In the genomic region with DNA sequence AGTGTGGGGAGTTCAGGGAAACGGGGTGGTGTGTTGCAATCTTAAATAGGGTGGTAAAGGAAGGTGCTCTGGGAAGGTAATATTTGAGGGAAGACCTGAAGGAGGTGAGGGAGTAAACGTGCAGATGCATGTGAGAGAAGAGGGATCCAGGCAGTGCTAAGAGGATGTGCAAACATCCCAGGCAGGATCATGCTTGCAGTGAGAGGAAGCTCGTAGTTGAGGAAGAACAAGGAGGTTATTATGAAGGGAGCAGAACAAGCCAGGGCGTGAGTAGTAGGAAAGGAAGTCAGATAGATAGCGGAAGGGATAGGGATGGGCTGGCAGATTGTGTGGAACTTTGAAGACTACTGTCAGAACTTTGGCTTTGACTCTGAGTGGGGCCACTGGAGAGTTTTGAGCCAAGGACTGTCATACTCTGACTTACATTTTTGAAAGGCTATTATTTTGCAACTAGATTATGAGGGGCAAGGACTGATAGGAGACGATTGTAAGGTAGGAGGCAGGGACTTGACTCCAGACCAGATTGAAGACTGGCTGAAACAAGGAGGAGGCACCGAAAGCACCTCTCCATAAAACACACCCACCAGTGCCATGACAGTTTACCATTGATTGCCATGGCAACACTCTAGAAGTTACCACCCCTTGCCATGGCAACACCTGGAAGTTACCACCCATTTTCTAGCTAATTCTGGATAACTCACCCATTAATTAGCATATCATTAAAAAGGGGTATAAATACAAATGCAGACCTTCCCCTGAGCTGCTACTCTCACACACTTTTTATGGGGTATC, we compare ENCODE assay signal across 19 cellular contexts.
DNase-seq lines count a peak whose midpoint lies in the region; ATAC-seq, FAIRE-seq and TF ChIP-seq lines count a peak whose summit lies in the region.
"Had no signal": no experiment of that assay in that cellular context is flagged by ENCODE, and none has a peak within 500 bp of the region (broad histone marks: within the 10 kb centered on the region; RNA-seq: fewer than 3 reads in every experiment).

No MANE protein-coding gene starts in this region.

- H3K9ac ChIP-seq in K562 (ENCODE audit: insufficient read depth in 1 of 2, low read depth in 2 of 2, low read length in 2 of 2) (no peak overlapping the region), keratinocyte (ENCODE audit: control insufficient read depth, extremely low read depth, insufficient read depth, low read length) (peak overlapping the region; percentile 39)

- no TSS peak for BruUV-seq in K562 (replicated peaks; lab: Mats Ljungman, UMichigan)

- POLR2A ChIA-PET in CD8-positive, alpha-beta T cell (lab: Charles Lee) = no interaction called here
- POLR2A ChIA-PET in K562 (lab: Yijun Ruan, JAX) = interaction anchor here (1.0 to 1.4 kb wide), 2 partner anchors 11 to 15 kb away, joined by 3 to 7 read pairs; no protein-coding TSS in a partner anchor

- H3K4me1 ChIP-seq in CD8-positive, alpha-beta T cell (ENCODE audit: insufficient read depth, low read length) = peaks cover 27% of the 10 kb centered on the region
- H3K4me1 ChIP-seq in K562 (replicated peaks in 1 of 2; ENCODE audit: control insufficient read depth in 2 of 2, insufficient read depth in 2 of 2, low read length in 2 of 2) (no peaks in the 10 kb centered on the region; a peak in 1 of 5 replicates), keratinocyte (ENCODE audit: control insufficient read depth, extremely low read depth, insufficient read depth, low read length) (peaks cover 22% of the 10 kb centered on the region)
- H3K4me1 ChIP-seq: psoas muscle had no signal

- H3K36me3 Mint-ChIP-seq in CD8-positive, alpha-beta T cell = peaks cover 2% of the 10 kb centered on the region

- H3K27me3 ChIP-seq in CD8-positive, alpha-beta T cell (ENCODE audit: insufficient read depth, low read length) = no peaks in the 10 kb centered on the region
- H3K27me3 ChIP-seq in K562 (ENCODE audit: control insufficient read depth in 2 of 2, insufficient read depth in 2 of 2, low read length in 2 of 2) = peaks cover 0 to 9% of the 10 kb centered on the region in 2 experiments; a peak in 1 of 5 replicates
- H3K27me3 ChIP-seq in keratinocyte (ENCODE audit: control insufficient read depth, extremely low read depth, insufficient read depth, low read length) = no peaks in the 10 kb centered on the region
- H3K27me3 ChIP-seq: MG63 had no signal

- in situ Hi-C loops in K562 (cut with MboI) = no loop called here

- H3K27me3 Mint-ChIP-seq in CD8-positive, alpha-beta T cell (ENCODE audit: low read depth) = no peaks in the 10 kb centered on the region
- H3K27me3 Mint-ChIP-seq: activated naive CD8-positive, alpha-beta T cell treated with anti-CD3 and anti-CD28 coated beads, Interleukin-2, amount 50 U/mL, for 24 hours had no signal

- TF ChIP-seq CTCF in CD8-positive, alpha-beta T cell (IDR thresholded peaks at IDR 0.05) = no peak
- no peak for TF ChIP-seq CTCF in K562 (IDR thresholded peaks at IDR 0.05 in 2 of 3, conservative IDR thresholded peaks at IDR 0.05 in 1 of 3; ENCODE audit: insufficient read depth in 2 of 3, low read depth in 1 of 3, low read length in 3 of 3)
- no peak for TF ChIP-seq CTCF in keratinocyte (optimal IDR thresholded peaks at IDR 0.05 in 1 of 3, IDR thresholded peaks at IDR 0.05 in 1 of 3, conservative IDR thresholded peaks at IDR 0.05 in 1 of 3; ENCODE audit: extremely low read depth in 1 of 3, insufficient read depth in 2 of 3, low read length in 3 of 3)

- CTCF ChIA-PET in CD8-positive, alpha-beta T cell (lab: Charles Lee) = interaction anchor here (0.8 to 1.6 kb wide), 2 partner anchors 15 to 38 kb away, joined by 3 read pairs; no protein-coding TSS in a partner anchor
- CTCF ChIA-PET in K562 (lab: Yijun Ruan, JAX; ENCODE audit: low intra/inter-chr PET ratio) = no interaction called here

- no peaks in the 10 kb centered on the region for H3K9me1 ChIP-seq in K562 (ENCODE audit: control insufficient read depth, insufficient read depth, low read length)
- H3K9me1 ChIP-seq in keratinocyte (ENCODE audit: control insufficient read depth, extremely low read depth, insufficient read depth, low read length) = no peaks in the 10 kb centered on the region

- 5% methylated on average over 7 of the region's 7 CpGs for WGBS in K562 (ENCODE audit: insufficient coverage, low coverage, missing lambda C conversion rate)

- dilution Hi-C loops in keratinocyte (cut with MboI; ENCODE audit: extremely low pct_ligation_motif_present, low sequenced_read_pairs) = no loop called here

- H3K27ac ChIP-seq in CD8-positive, alpha-beta T cell (ENCODE audit: low read depth, low read length) = no peak overlapping the region
- no peak overlapping the region for H3K27ac ChIP-seq in K562 (ENCODE audit: extremely low read depth, low read depth, low read length)
- peak overlapping the region; percentile 80 for H3K27ac ChIP-seq in keratinocyte (ENCODE audit: control insufficient read depth, insufficient read depth, low read length)
- H3K27ac ChIP-seq: psoas muscle, thoracic aorta had no signal

- H3K4me3 ChIP-seq in CD8-positive, alpha-beta T cell (ENCODE audit: low read depth, low read length) = no peak overlapping the region
- H3K4me3 ChIP-seq in K562 (no peak overlapping the region), keratinocyte (ENCODE audit: control insufficient read depth in 2 of 3, extremely low read depth in 1 of 3, insufficient read depth in 2 of 3, low read depth in 1 of 3, low read length in 3 of 3) (peak overlapping the region in 2 of 3 experiments; percentile 3 to 42)
- H3K4me3 ChIP-seq: MG63, psoas muscle, thoracic aorta had no signal

- ATAC-seq in CD8-positive, alpha-beta T cell = no peak
- ATAC-seq in K562 (peak; percentile 42; the same call in 2 of the 3 replicates), GM21529 (IDR thresholded peaks at IDR 0.05; ENCODE audit: unreplicated experiment) (no peak), HG02610 (IDR thresholded peaks at IDR 0.05; ENCODE audit: unreplicated experiment) (no peak), GM18520 (IDR thresholded peaks at IDR 0.05; ENCODE audit: unreplicated experiment) (no peak)
- ATAC-seq: activated naive CD8-positive, alpha-beta T cell treated with anti-CD3 and anti-CD28 coated beads, Interleukin-2, amount 50 U/mL, for 24 hours; psoas muscle had no signal

- no peak overlapping the region; the same call in 1 of the 2 replicates for H3K4me2 ChIP-seq in K562 (ENCODE audit: insufficient read depth, low read length)
- H3K4me2 ChIP-seq in keratinocyte (ENCODE audit: control insufficient read depth, extremely low read depth, insufficient read depth, low read depth, low read length) = peak overlapping the region; percentile 67

- H3K27ac Mint-ChIP-seq in CD8-positive, alpha-beta T cell = peak overlapping the region; percentile 11
- H3K27ac Mint-ChIP-seq: activated naive CD8-positive, alpha-beta T cell treated with anti-CD3 and anti-CD28 coated beads, Interleukin-2, amount 50 U/mL, for 24 hours; HFFc6 had no signal

- peaks cover 63% of the 10 kb centered on the region for H3K4me1 Mint-ChIP-seq in CD8-positive, alpha-beta T cell (ENCODE audit: low read depth)

- FAIRE-seq in K562 (lab: Jason Lieb, UNC) = no peak
- FAIRE-seq in keratinocyte (lab: Jason Lieb, UNC) = peak; percentile 99
- FAIRE-seq: endometrium, kidney had no signal

- H3K9me3 ChIP-seq in CD8-positive, alpha-beta T cell (ENCODE audit: low read length) = no peaks in the 10 kb centered on the region
- peaks cover 5% of the 10 kb centered on the region for H3K9me3 ChIP-seq in K562 (replicated peaks; ENCODE audit: control insufficient read depth, insufficient read depth, low read depth, low read length)
- H3K9me3 ChIP-seq in keratinocyte (ENCODE audit: control insufficient read depth, low read depth, low read length) = peaks cover 3% of the 10 kb centered on the region
- H3K9me3 ChIP-seq: psoas muscle, thoracic aorta had no signal

- no peaks in the 10 kb centered on the region for H3K79me2 ChIP-seq in K562 (ENCODE audit: control insufficient read depth, insufficient read depth, low read length)
- no peaks in the 10 kb centered on the region for H3K79me2 ChIP-seq in keratinocyte (ENCODE audit: control insufficient read depth, insufficient read depth, low read length)

- no peak for TF ChIP-seq RAD21 in K562 (CRISPR knock-in tag; conservative IDR thresholded peaks at IDR 0.05 in 1 of 2, IDR thresholded peaks at IDR 0.05 in 1 of 2)

- no peak for DNase-seq in CD8-positive, alpha-beta T cell
- peak; percentile 32 to 41 for DNase-seq in Kasumi-1 (lab: John Stamatoyannopoulos, UW)
- DNase-seq in K562 (ENCODE audit: extremely low read depth in 1 of 4, low spot score in 3 of 4) = no peak
- DNase-seq in keratinocyte (ENCODE audit: low read depth, low spot score) = peak; percentile 81
- no peak for DNase-seq in amniotic stem cell (lab: John Stamatoyannopoulos, UW)
- DNase-seq: activated CD4-positive, alpha-beta T cell treated with anti-CD3 and anti-CD28 coated beads for 4 hours; activated naive CD8-positive, alpha-beta T cell treated with anti-CD3 and anti-CD28 coated beads, Interleukin-2, amount 50 U/mL, for 24 hours; DND-41; glutamatergic neuron; HFFc6; kidney; MG63; psoas muscle; T-helper 1 cell had no signal

- no peak for TF ChIP-seq EP300 in K562 (IDR thresholded peaks at IDR 0.05; ENCODE audit: low read length)

- no peaks in the 10 kb centered on the region for H3K36me3 ChIP-seq in CD8-positive, alpha-beta T cell (ENCODE audit: insufficient read depth, low read length)
- no peaks in the 10 kb centered on the region for H3K36me3 ChIP-seq in K562 (ENCODE audit: control insufficient read depth, insufficient read depth, low read length)
- H3K36me3 ChIP-seq in keratinocyte (ENCODE audit: control insufficient read depth in 2 of 2, extremely low read depth in 1 of 2, insufficient read depth in 2 of 2, low read length in 2 of 2) = no peaks in the 10 kb centered on the region
- H3K36me3 ChIP-seq: MG63, thoracic aorta had no signal

- no peak for TF ChIP-seq POLR2A in K562 (conservative IDR thresholded peaks at IDR 0.05)

- intact Hi-C loops in CD8-positive, alpha-beta T cell (cut with DNase I, micrococcal nuclease) = no loop called here
- intact Hi-C loops in K562 (cut with micrococcal nuclease) = no loop called here

- H2AFZ ChIP-seq in K562 (ENCODE audit: low read depth, low read length) (no peak overlapping the region), keratinocyte (ENCODE audit: control insufficient read depth, low read length) (peak overlapping the region; percentile 60)

- no peaks in the 10 kb centered on the region for H4K20me1 ChIP-seq in K562 (replicated peaks; ENCODE audit: control insufficient read depth, insufficient read depth, low read length)
- H4K20me1 ChIP-seq in keratinocyte (ENCODE audit: control insufficient read depth, extremely low read depth, insufficient read depth, low read length) = no peaks in the 10 kb centered on the region

- H3K9me3 Mint-ChIP-seq in CD8-positive, alpha-beta T cell = peaks cover 14% of the 10 kb centered on the region
- H3K9me3 Mint-ChIP-seq: HFFc6 had no signal

- no peak overlapping the region for H3K4me3 Mint-ChIP-seq in CD8-positive, alpha-beta T cell
- H3K4me3 Mint-ChIP-seq: activated naive CD8-positive, alpha-beta T cell treated with anti-CD3 and anti-CD28 coated beads, Interleukin-2, amount 50 U/mL, for 24 hours; HFFc6 had no signal

TF ChIP-seq in K562, 482 proteins besides CTCF, POLR2A, EP300 and RAD21 (continues in another document):
- TF ChIP-seq RFX1 (IDR thresholded peaks at IDR 0.05) = peak; percentile 70
- 0 out of 2 replicates have a peak, but pooled peaks have one; percentile 10 for TF ChIP-seq CEBPB (tag; IDR thresholded peaks at IDR 0.05)

Comparison
In these comparisons a context has a peak if more than half of its experiments do, and no peak if none do; other contexts are left out.
1. DNase-seq: peak in Kasumi-1 (2 of 2) and keratinocyte (single experiment); none in CD8-positive, alpha-beta T cell (0 of 7), K562 (0 of 4) and amniotic stem cell (single experiment).
2. H3K4me3 ChIP-seq: peak in keratinocyte (2 of 3); none in CD8-positive, alpha-beta T cell (single experiment) and K562 (single experiment).